ENCODE assay signal across 18 cellular contexts in genomic region chr7:136585954-136586670, GRCh38.
"Had no signal": no experiment of that assay in that cellular context is flagged by ENCODE, and none has a peak within 500 bp of the region (broad histone marks: within the 10 kb centered on the region; RNA-seq: fewer than 3 reads in every experiment).

No MANE protein-coding gene starts in this region.

- ATAC-seq: activated naive CD8-positive, alpha-beta T cell treated with anti-CD3 and anti-CD28 coated beads, Interleukin-2, amount 50 U/mL, for 24 hours; left ventricle myocardium superior; stimulated activated naive CD8-positive, alpha-beta T cell treated with anti-CD3 and anti-CD28 coated beads, Interleukin-15, Interleukin-2, amounts not matched to agents 100 U/mL and 50 U/mL, for 24 hours had no signal

- DNase-seq: activated CD4-positive, alpha-beta T cell treated with anti-CD3 and anti-CD28 coated beads for 1 hour; activated CD8-positive, alpha-beta memory T cell treated with anti-CD3 and anti-CD28 coated beads for 24 hours; activated CD8-positive, alpha-beta memory T cell treated with anti-CD3 and anti-CD28 coated beads, Interleukin-2, amount 50 U/mL, for 48 hours; activated effector memory CD4-positive, alpha-beta T cell treated with Interleukin-2 at 50 U/mL for 16 hours; activated naive CD4-positive, alpha-beta T cell treated with anti-CD3 and anti-CD28 coated beads, Interleukin-2, amount 10 ng/mL, durations not matched to agents 7 days and 5 days; activated naive CD8-positive, alpha-beta T cell treated with anti-CD3 and anti-CD28 coated beads, Interleukin-2, amount 50 U/mL, for 24 hours; activated T-cell treated with anti-CD3 and anti-CD28 coated beads, Interleukin-2, amount 50 U/mL, for 48 hours; cerebellar nuclear complex; effector CD4-positive, alpha-beta T cell; immature natural killer cell; left ventricle myocardium superior; occipital lobe; stimulated activated naive CD8-positive, alpha-beta T cell treated with anti-CD3 and anti-CD28 coated beads, Interleukin-15, Interleukin-2, amounts not matched to agents 100 U/mL and 50 U/mL, for 24 hours; substantia nigra; uterus; WERI-Rb-1 had no signal

- H3K36me3 ChIP-seq: tibial nerve, WERI-Rb-1 had no signal

- H3K9me3 ChIP-seq: tibial nerve, uterus had no signal

- H3K27ac ChIP-seq: skin epidermis, tibial nerve, uterus, WERI-Rb-1 had no signal

- H3K27me3 ChIP-seq: tibial nerve, uterus had no signal

- H3K4me1 ChIP-seq: tibial nerve, uterus had no signal

- H3K4me3 ChIP-seq: skin epidermis, tibial nerve, uterus had no signal
